Comparison of ENCODE assay signal across 1 cellular context in the genomic region with DNA sequence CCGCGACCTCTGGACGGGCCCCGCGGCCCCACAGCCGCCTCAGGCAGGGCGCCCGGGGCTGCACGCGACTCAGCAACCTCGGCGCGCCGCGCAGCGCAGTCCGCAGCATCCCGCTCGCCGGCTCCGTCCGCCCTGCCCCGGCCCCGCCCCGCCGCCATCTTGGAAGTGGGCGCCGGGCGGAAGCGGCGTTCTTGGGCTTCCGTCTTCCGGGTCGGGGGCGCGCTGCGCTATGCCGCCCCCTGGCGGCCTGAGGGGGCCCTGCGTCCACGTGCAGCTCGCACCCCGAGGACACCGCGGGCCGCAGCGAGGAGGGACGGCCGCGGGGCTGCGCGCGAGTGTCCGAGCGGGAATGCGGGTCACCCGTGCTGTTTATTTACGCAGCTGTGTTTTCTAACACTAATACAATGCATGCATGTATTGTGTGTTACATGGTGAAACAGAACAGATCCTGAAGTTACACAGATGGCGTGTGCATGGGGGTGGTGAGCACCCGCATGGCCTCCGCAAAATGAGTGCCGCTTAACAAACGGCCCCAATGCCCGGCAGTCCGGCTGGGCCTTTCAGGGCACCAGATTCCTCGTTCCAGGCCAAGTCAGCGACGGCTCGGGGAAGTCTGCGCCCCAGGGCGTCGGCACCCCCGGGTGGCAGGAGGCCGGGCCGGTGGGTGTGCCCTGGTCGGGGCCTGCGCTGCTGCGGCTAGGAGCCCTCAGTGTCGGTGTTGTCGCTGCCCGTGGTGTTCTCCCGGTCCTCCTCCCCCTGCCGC.
TF ChIP-seq lines count a peak whose summit lies in the region.

A gene (minus strand): TSS at position 139 of the 763 bp plus-strand sequence. CDS start 30 bp downstream, at position 109.

TF ChIP-seq in SK-N-SH treated with all-trans-retinoic acid at 6 μM for 48 hours, 23 proteins besides CTCF, POLR2A, EP300 and RAD21 (continued from another document):
- TF ChIP-seq, protein P1, sequence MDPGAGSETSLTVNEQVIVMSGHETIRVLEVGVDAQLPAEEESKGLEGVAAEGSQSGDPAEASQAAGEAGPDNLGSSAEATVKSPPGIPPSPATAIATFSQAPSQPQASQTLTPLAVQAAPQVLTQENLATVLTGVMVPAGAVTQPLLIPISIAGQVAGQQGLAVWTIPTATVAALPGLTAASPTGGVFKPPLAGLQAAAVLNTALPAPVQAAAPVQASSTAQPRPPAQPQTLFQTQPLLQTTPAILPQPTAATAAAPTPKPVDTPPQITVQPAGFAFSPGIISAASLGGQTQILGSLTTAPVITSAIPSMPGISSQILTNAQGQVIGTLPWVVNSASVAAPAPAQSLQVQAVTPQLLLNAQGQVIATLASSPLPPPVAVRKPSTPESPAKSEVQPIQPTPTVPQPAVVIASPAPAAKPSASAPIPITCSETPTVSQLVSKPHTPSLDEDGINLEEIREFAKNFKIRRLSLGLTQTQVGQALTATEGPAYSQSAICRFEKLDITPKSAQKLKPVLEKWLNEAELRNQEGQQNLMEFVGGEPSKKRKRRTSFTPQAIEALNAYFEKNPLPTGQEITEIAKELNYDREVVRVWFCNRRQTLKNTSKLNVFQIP (CRISPR knock-in tag; IDR thresholded peaks at IDR 0.05; ENCODE audit: borderline replicate concordance, low read depth) = peak; percentile 73; the same call in 1 of the 2 replicates
- TF ChIP-seq ZFP30 (CRISPR knock-in tag; IDR thresholded peaks at IDR 0.05) = no peak
